In genomic region chrX:107752037-107752436, GRCh38 we compare ENCODE assay signal across 21 cellular contexts. TPM values are rescaled to one million over a fixed set of nuclear protein-coding genes. Genes with fewer than 3 reads are reported as not detected.
A peak's percentile ranks its signal among the peaks of the same experiment; 100 is the strongest.
DNase-seq lines count a peak whose midpoint lies in the region; ATAC-seq and TF ChIP-seq lines count a peak whose summit lies in the region.
"Had no signal": no experiment of that assay in that cellular context is flagged by ENCODE, and none has a peak within 500 bp of the region (broad histone marks: within the 10 kb centered on the region; RNA-seq: fewer than 3 reads in every experiment).

No MANE protein-coding gene starts in this region.

- no peak overlapping the region for H3K4me3 Mint-ChIP-seq in activated CD4-positive, alpha-beta T cell treated with anti-CD3 and anti-CD28 coated beads, Interleukin-2, amount 10 ng/mL, durations not matched to agents 24 days and 14 days
- H3K4me3 Mint-ChIP-seq in activated T-helper 2 cell treated with anti-CD3 and anti-CD28 coated beads, Interferon-gamma antibody, Interleukin-2, Interleukin-4, amounts not matched to agents 10 μg/mL and 5 μg/mL and 100 μg/mL, durations not matched to agents 14 hours and 24 hours and 36 hours (ENCODE audit: low read depth) = no peak overlapping the region
- H3K4me3 Mint-ChIP-seq: CD4-positive, CD25-positive, alpha-beta regulatory T cell had no signal

- H3K36me3 ChIP-seq in HEK293 (ENCODE audit: control insufficient read depth in 2 of 2, insufficient read depth in 1 of 2, low read length in 2 of 2) (no peaks in the 10 kb centered on the region), psoas muscle (ENCODE audit: insufficient read depth in 1 of 2, low read depth in 1 of 2) (no peaks in the 10 kb centered on the region)
- H3K36me3 ChIP-seq: BE2C, HAP-1 had no signal

- CTCF ChIA-PET in HEK293 (lab: Yijun Ruan, JAX) = interaction anchor here (1.9 kb wide), 1 partner anchor 11 kb away, joined by 7 read pairs; no protein-coding TSS in a partner anchor

- H3K27ac ChIP-seq in HEK293 (ENCODE audit: extremely low read depth, low read depth, low read length) = no peak overlapping the region
- H3K27ac ChIP-seq in cingulate gyrus (ENCODE audit: low read depth, low read length) = peak overlapping the region; percentile 1
- peak overlapping the region; percentile 72 for H3K27ac ChIP-seq in psoas muscle

- 65 to 69% (median 66%) methylated on average over 3 of the region's 3 CpGs for WGBS in psoas muscle, 3 donors

- peak overlapping the region; percentile 29 for H3K27ac Mint-ChIP-seq in activated CD4-positive, alpha-beta T cell treated with anti-CD3 and anti-CD28 coated beads, Interleukin-2, amount 10 ng/mL, durations not matched to agents 24 days and 14 days
- no peak overlapping the region for H3K27ac Mint-ChIP-seq in activated T-helper 2 cell treated with anti-CD3 and anti-CD28 coated beads, Interferon-gamma antibody, Interleukin-2, Interleukin-4, amounts not matched to agents 10 μg/mL and 5 μg/mL and 100 μg/mL, durations not matched to agents 14 hours and 24 hours and 36 hours
- H3K27ac Mint-ChIP-seq: CD4-positive, CD25-positive, alpha-beta regulatory T cell had no signal

- TF ChIP-seq CTCF in HEK293 (tag by site-specific recombination; IDR thresholded peaks at IDR 0.05) (no peak), psoas muscle (IDR thresholded peaks at IDR 0.05) (no peak)

- H3K4me1 Mint-ChIP-seq in activated CD4-positive, alpha-beta T cell treated with anti-CD3 and anti-CD28 coated beads, Interleukin-2, amount 10 ng/mL, durations not matched to agents 24 days and 14 days = peaks cover 6% of the 10 kb centered on the region
- peaks cover 2% of the 10 kb centered on the region for H3K4me1 Mint-ChIP-seq in activated T-helper 2 cell treated with anti-CD3 and anti-CD28 coated beads, Interferon-gamma antibody, Interleukin-2, Interleukin-4, amounts not matched to agents 10 μg/mL and 5 μg/mL and 100 μg/mL, durations not matched to agents 14 hours and 24 hours and 36 hours (ENCODE audit: low read depth)

- no peaks in the 10 kb centered on the region for H3K27me3 ChIP-seq in psoas muscle (ENCODE audit: insufficient read depth in 3 of 3, low read length in 2 of 3)
- H3K27me3 ChIP-seq: BE2C had no signal

- DNase-seq in activated CD4-positive, alpha-beta T cell treated with anti-CD3 and anti-CD28 coated beads, Interleukin-2, amount 10 ng/mL, durations not matched to agents 24 days and 14 days = no peak
- DNase-seq in activated CD4-positive, alpha-beta T cell treated with anti-CD3 and anti-CD28 coated beads, Interleukin-2, amount 50 U/mL, for 48 hours = no peak
- no peak for DNase-seq in psoas muscle
- DNase-seq in activated T-helper 2 cell treated with anti-CD3 and anti-CD28 coated beads, Interferon-gamma antibody, Interleukin-2, Interleukin-4, amounts not matched to agents 10 μg/mL and 5 μg/mL and 100 μg/mL, durations not matched to agents 14 hours and 24 hours and 36 hours (ENCODE audit: low spot score) = no peak
- no peak for DNase-seq in cerebellar nuclear complex (lab: John Stamatoyannopoulos, UW)
- DNase-seq: BE2C; CD4-positive, CD25-positive, alpha-beta regulatory T cell; COR-L47; DMS 273 treated with DMSO at 0.1 percent for 48 hours; GDM1; MM.1S; NCI-H1092 treated with DMSO at 0.1 percent for 48 hours; NCI-H146; NCI-H2029 treated with DMSO at 0.1 percent for 48 hours; NCI-H446 treated with DMSO at 0.1 percent for 48 hours; NK-92 treated with Interleukin-12 subunit alpha and Interleukin-12 subunit beta, amount 100 ng/mL, for 24 hours; SHP77 treated with DMSO at 0.1 percent for 48 hours had no signal

- H3K9me3 ChIP-seq in HEK293 (ENCODE audit: control insufficient read depth, insufficient read depth, low read depth, low read length) = no peaks in the 10 kb centered on the region
- H3K9me3 ChIP-seq in psoas muscle = no peaks in the 10 kb centered on the region
- H3K9me3 ChIP-seq: BE2C, HAP-1 had no signal

- no peaks in the 10 kb centered on the region for H3K36me3 Mint-ChIP-seq in activated CD4-positive, alpha-beta T cell treated with anti-CD3 and anti-CD28 coated beads, Interleukin-2, amount 10 ng/mL, durations not matched to agents 24 days and 14 days (ENCODE audit: low read depth)
- H3K36me3 Mint-ChIP-seq in activated T-helper 2 cell treated with anti-CD3 and anti-CD28 coated beads, Interferon-gamma antibody, Interleukin-2, Interleukin-4, amounts not matched to agents 10 μg/mL and 5 μg/mL and 100 μg/mL, durations not matched to agents 14 hours and 24 hours and 36 hours (ENCODE audit: low read depth) = no peaks in the 10 kb centered on the region
- H3K36me3 Mint-ChIP-seq: CD4-positive, CD25-positive, alpha-beta regulatory T cell had no signal

- ATAC-seq in psoas muscle (no peak), HG02973 (IDR thresholded peaks at IDR 0.05; ENCODE audit: unreplicated experiment) (no peak)

- POLR2A ChIA-PET in HEK293 (lab: Yijun Ruan, JAX) = no interaction called here

- intact Hi-C loops in activated CD4-positive, alpha-beta T cell treated with anti-CD3 and anti-CD28 coated beads, Interleukin-2, amount 10 ng/mL, durations not matched to agents 24 days and 14 days (cut with micrococcal nuclease) = no loop called here
- intact Hi-C loops in psoas muscle (cut with DNase I) = no loop called here
- intact Hi-C loops in activated T-helper 2 cell treated with anti-CD3 and anti-CD28 coated beads, Interferon-gamma antibody, Interleukin-2, Interleukin-4, amounts not matched to agents 10 μg/mL and 5 μg/mL and 100 μg/mL, durations not matched to agents 14 hours and 24 hours and 36 hours (cut with micrococcal nuclease) = no loop called here

- H3K4me3 ChIP-seq in HEK293 (ENCODE audit: low read depth, low read length) (no peak overlapping the region), psoas muscle (no peak overlapping the region)
- H3K4me3 ChIP-seq: HAP-1 had no signal

- no peaks in the 10 kb centered on the region for H3K9me3 Mint-ChIP-seq in activated CD4-positive, alpha-beta T cell treated with anti-CD3 and anti-CD28 coated beads, Interleukin-2, amount 10 ng/mL, durations not matched to agents 24 days and 14 days
- H3K9me3 Mint-ChIP-seq in activated T-helper 2 cell treated with anti-CD3 and anti-CD28 coated beads, Interferon-gamma antibody, Interleukin-2, Interleukin-4, amounts not matched to agents 10 μg/mL and 5 μg/mL and 100 μg/mL, durations not matched to agents 14 hours and 24 hours and 36 hours = no peaks in the 10 kb centered on the region

- no peaks in the 10 kb centered on the region for H3K27me3 Mint-ChIP-seq in activated CD4-positive, alpha-beta T cell treated with anti-CD3 and anti-CD28 coated beads, Interleukin-2, amount 10 ng/mL, durations not matched to agents 24 days and 14 days
- H3K27me3 Mint-ChIP-seq in activated T-helper 2 cell treated with anti-CD3 and anti-CD28 coated beads, Interferon-gamma antibody, Interleukin-2, Interleukin-4, amounts not matched to agents 10 μg/mL and 5 μg/mL and 100 μg/mL, durations not matched to agents 14 hours and 24 hours and 36 hours (ENCODE audit: low read depth) = no peaks in the 10 kb centered on the region
- H3K27me3 Mint-ChIP-seq: CD4-positive, CD25-positive, alpha-beta regulatory T cell had no signal

- H3K4me1 ChIP-seq in HEK293 (ENCODE audit: control insufficient read depth, insufficient read depth, low read length) (0 out of 2 replicates have a peak, but pooled peaks cover 4% of the 10 kb centered on the region), psoas muscle (peaks cover 52% of the 10 kb centered on the region)
- H3K4me1 ChIP-seq: BE2C, HAP-1 had no signal

TF ChIP-seq in HEK293, 187 proteins besides CTCF, POLR2A, EP300 and RAD21 (continues in another document):
- 0 out of 2 replicates have a peak, but pooled peaks have one; percentile 10 for TF ChIP-seq ZNF341 (tag by site-specific recombination; IDR thresholded peaks at IDR 0.05; ENCODE audit: low read depth)
- TF ChIP-seq KLF1 (tag by site-specific recombination; IDR thresholded peaks at IDR 0.05) = no peak
- TF ChIP-seq ZBTB17 (tag by site-specific recombination; IDR thresholded peaks at IDR 0.05) = no peak
- no peak for TF ChIP-seq TRIM28 (IDR thresholded peaks at IDR 0.05; ENCODE audit: borderline replicate concordance, low read length)
- no peak for TF ChIP-seq ZNF692 (tag by site-specific recombination; IDR thresholded peaks at IDR 0.05)

RNA-seq across cellular contexts. Expression of gene TSC22D3, which starts 23.6 kb away (rescaled TPM):
- 17.4 and 18.2 TPM in 2 replicates for total RNA-seq in activated CD4-positive, alpha-beta T cell treated with anti-CD3 and anti-CD28 coated beads, Interleukin-2, amount 10 ng/mL, durations not matched to agents 24 days and 14 days
- total RNA-seq in psoas muscle = 100 to 1,000 TPM in 3 of 4 donors, 10 to 100 TPM in 1; 23.7 to 310 (median 184) TPM
- polyA plus RNA-seq in psoas muscle = 1,000 to 10,000 TPM in 1 of 3 donors, 100 to 1,000 TPM in 2; 467 to 1,236 (median 802) TPM
- total RNA-seq in activated T-helper 2 cell treated with anti-CD3 and anti-CD28 coated beads, Interferon-gamma antibody, Interleukin-2, Interleukin-4, amounts not matched to agents 10 μg/mL and 5 μg/mL and 100 μg/mL, durations not matched to agents 14 hours and 24 hours and 36 hours = 19.1 and 23.1 TPM in 2 replicates

RNA-seq across cellular contexts. Expression of gene NCBP2L, which starts 25.5 kb away (rescaled TPM):
- total RNA-seq in activated CD4-positive, alpha-beta T cell treated with anti-CD3 and anti-CD28 coated beads, Interleukin-2, amount 10 ng/mL, durations not matched to agents 24 days and 14 days = not detected in 2 replicates
- not detected for total RNA-seq in psoas muscle
- under 1 TPM in 2 of 3 donors, not detected in 1; 0.03 to 0.40 TPM for polyA plus RNA-seq in psoas muscle
- not detected in 2 replicates for total RNA-seq in activated T-helper 2 cell treated with anti-CD3 and anti-CD28 coated beads, Interferon-gamma antibody, Interleukin-2, Interleukin-4, amounts not matched to agents 10 μg/mL and 5 μg/mL and 100 μg/mL, durations not matched to agents 14 hours and 24 hours and 36 hours
- total RNA-seq: CD4-positive, CD25-positive, alpha-beta regulatory T cell had no signal
- polyA plus RNA-seq: CD4-positive, CD25-positive, alpha-beta regulatory T cell had no signal
